ENCODE assay signal across 1 cellular context in genomic region chr19:57527136-57527881, GRCh38.
A peak's percentile ranks its signal among the peaks of the same experiment; 100 is the strongest.
TF ChIP-seq lines count a peak whose summit lies in the region.

ZNF549 (plus strand) TSS chr19:57527356; CDS start chr19:57527574, 218 bp downstream.

TF ChIP-seq in HepG2, 621 proteins besides CTCF, POLR2A, EP300 and RAD21 (continued from another document):
- TF ChIP-seq TFE3 (CRISPR knock-in tag; IDR thresholded peaks at IDR 0.05) (peak; percentile 46; the same call in 1 of the 2 replicates), ZFP37 (CRISPR knock-in tag; IDR thresholded peaks at IDR 0.05; ENCODE audit: borderline replicate concordance) (no peak), STAT6 (CRISPR knock-in tag; IDR thresholded peaks at IDR 0.05; ENCODE audit: borderline replicate concordance) (peak; percentile 63; the same call in 1 of the 2 replicates), NR0B2 (CRISPR knock-in tag; IDR thresholded peaks at IDR 0.05) (no peak), ARID3A (IDR thresholded peaks at IDR 0.05; ENCODE audit: low read depth, low read length) (no peak), NRL (CRISPR knock-in tag; IDR thresholded peaks at IDR 0.05; ENCODE audit: borderline replicate concordance) (peak; percentile 17; the same call in 1 of the 2 replicates), ZNF543 (CRISPR knock-in tag; IDR thresholded peaks at IDR 0.05) (peak; percentile 73; the same call in 1 of the 2 replicates), HOXD1 (CRISPR knock-in tag; IDR thresholded peaks at IDR 0.05) (no peak), ZNF547 (CRISPR knock-in tag; IDR thresholded peaks at IDR 0.05) (peak; percentile 87; the same call in 1 of the 2 replicates), TRIM22 (IDR thresholded peaks at IDR 0.05) (no peak)
